ENCODE assay signal across 31 cellular contexts in genomic region chr5:124961517-124961916, GRCh38.
"Had no signal": no experiment of that assay in that cellular context is flagged by ENCODE, and none has a peak within 500 bp of the region (broad histone marks: within the 10 kb centered on the region; RNA-seq: fewer than 3 reads in every experiment).

No MANE protein-coding gene starts in this region.

- H3K4me3 ChIP-seq: cardiac muscle cell, K562, SJCRH30, SK-N-MC had no signal

- H3K36me3 Mint-ChIP-seq: activated naive CD8-positive, alpha-beta T cell treated with anti-CD3 and anti-CD28 coated beads for 36 hours had no signal

- H3K36me3 ChIP-seq: brain microvascular endothelial cell, cardiac muscle cell, SJCRH30 had no signal

- H3K27me3 Mint-ChIP-seq: activated CD4-positive, alpha-beta T cell treated with anti-CD3 and anti-CD28 coated beads, Interleukin-2, amount 10 ng/mL, durations not matched to agents 24 days and 14 days; activated CD8-positive, alpha-beta T cell treated with anti-CD3 and anti-CD28 coated beads for 36 hours; activated naive CD8-positive, alpha-beta T cell treated with anti-CD3 and anti-CD28 coated beads for 36 hours; activated T-helper 17 cell treated with anti-CD3 and anti-CD28 coated beads, Interleukin-2, amount 50 U/mL, for 72 hours had no signal

- H3K9me3 ChIP-seq: SJCRH30 had no signal

- H3K27ac ChIP-seq: brain microvascular endothelial cell, cardiac muscle cell, SJCRH30, SK-N-MC had no signal

- H3K4me1 Mint-ChIP-seq: activated CD4-positive, alpha-beta T cell treated with anti-CD3 and anti-CD28 coated beads, Interleukin-2, amount 10 ng/mL, durations not matched to agents 24 days and 14 days; activated naive CD8-positive, alpha-beta T cell treated with anti-CD3 and anti-CD28 coated beads for 36 hours; activated T-helper 17 cell treated with anti-CD3 and anti-CD28 coated beads, Interleukin-2, amount 50 U/mL, for 72 hours had no signal

- H3K27ac Mint-ChIP-seq: activated CD4-positive, alpha-beta T cell treated with anti-CD3 and anti-CD28 coated beads, Interleukin-2, amount 10 ng/mL, durations not matched to agents 24 days and 14 days; activated CD8-positive, alpha-beta T cell treated with anti-CD3 and anti-CD28 coated beads for 36 hours; activated naive CD8-positive, alpha-beta T cell treated with anti-CD3 and anti-CD28 coated beads for 36 hours; activated T-cell treated with anti-CD3 and anti-CD28 coated beads, Interleukin-2, amount 50 U/mL, for 72 hours; activated T-helper 17 cell treated with anti-CD3 and anti-CD28 coated beads, Interleukin-2, amount 50 U/mL, for 72 hours had no signal

- H3K4me3 Mint-ChIP-seq: activated CD4-positive, alpha-beta T cell treated with anti-CD3 and anti-CD28 coated beads, Interleukin-2, amount 10 ng/mL, durations not matched to agents 24 days and 14 days; activated CD8-positive, alpha-beta T cell treated with anti-CD3 and anti-CD28 coated beads for 36 hours; activated naive CD8-positive, alpha-beta T cell treated with anti-CD3 and anti-CD28 coated beads for 36 hours; activated T-cell treated with anti-CD3 and anti-CD28 coated beads, Interleukin-2, amount 50 U/mL, for 72 hours; activated T-helper 17 cell treated with anti-CD3 and anti-CD28 coated beads, Interleukin-2, amount 50 U/mL, for 72 hours had no signal

- H3K9me3 Mint-ChIP-seq: activated CD4-positive, alpha-beta T cell treated with anti-CD3 and anti-CD28 coated beads, Interleukin-2, amount 10 ng/mL, durations not matched to agents 24 days and 14 days; activated CD8-positive, alpha-beta T cell treated with anti-CD3 and anti-CD28 coated beads for 36 hours; activated naive CD8-positive, alpha-beta T cell treated with anti-CD3 and anti-CD28 coated beads for 36 hours had no signal

- DNase-seq: activated CD4-positive, alpha-beta T cell treated with anti-CD3 and anti-CD28 coated beads, Interleukin-2, amount 10 ng/mL, durations not matched to agents 24 days and 14 days; activated CD4-positive, alpha-beta T cell treated with anti-CD3 and anti-CD28 coated beads, Interleukin-2, amount 50 U/mL, for 4 hours; activated CD8-positive, alpha-beta T cell treated with anti-CD3 and anti-CD28 coated beads for 36 hours; activated effector memory CD4-positive, alpha-beta T cell treated with anti-CD3 and anti-CD28 coated beads, Interleukin-2, amount 50 U/mL, for 16 hours; activated naive CD4-positive, alpha-beta T cell; activated naive CD4-positive, alpha-beta T cell treated with anti-CD3 and anti-CD28 coated beads, Interleukin-2, amount 50 U/mL, for 16 hours; activated naive CD8-positive, alpha-beta T cell treated with anti-CD3 and anti-CD28 coated beads for 36 hours; activated T-cell treated with anti-CD3 and anti-CD28 coated beads, Interleukin-2, amount 50 U/mL, for 1 hour; activated T-cell treated with anti-CD3 and anti-CD28 coated beads, Interleukin-2, amount 50 U/mL, for 72 hours; amniotic stem cell; aorta; brain microvascular endothelial cell; cerebellar nuclear complex; NCI-H1048; NCI-H1105 treated with DMSO at 0.1 percent for 48 hours; NCI-H1436; NCI-H1694; NCI-H1930; NCI-H2081 treated with DMSO at 0.1 percent for 48 hours; NCI-H226; NCI-H446 treated with DMSO at 0.1 percent for 48 hours; NCI-H524; OCI-M1; SHP77; SJCRH30; T1000 had no signal

- FAIRE-seq: K562, TTC549 had no signal

- H3K27me3 ChIP-seq: brain microvascular endothelial cell, cardiac muscle cell, SJCRH30 had no signal
